Comparison of ENCODE assay signal across 9 cellular contexts in genomic region chr14:74940956-74941565, GRCh38. TPM values are rescaled to one million over a fixed set of nuclear protein-coding genes. Genes with fewer than 3 reads are reported as not detected.
DNase-seq lines count a peak whose midpoint lies in the region; ATAC-seq, FAIRE-seq and TF ChIP-seq lines count a peak whose summit lies in the region.
"Had no signal": no experiment of that assay in that cellular context is flagged by ENCODE, and none has a peak within 500 bp of the region (broad histone marks: within the 10 kb centered on the region; RNA-seq: fewer than 3 reads in every experiment).

No MANE protein-coding gene starts in this region.

- peaks cover 36 to 40% (median 38%) of the 10 kb centered on the region in 3 donors for H3K4me1 Mint-ChIP-seq in IgD-negative memory B cell
- peaks cover 27% of the 10 kb centered on the region for H3K4me1 Mint-ChIP-seq in activated T-helper 17 cell treated with anti-CD3 and anti-CD28 coated beads, Interleukin-2, amount 50 U/mL, for 72 hours

- no peaks in the 10 kb centered on the region for H3K27me3 Mint-ChIP-seq in IgD-negative memory B cell
- H3K27me3 Mint-ChIP-seq in activated T-helper 17 cell treated with anti-CD3 and anti-CD28 coated beads, Interleukin-2, amount 50 U/mL, for 72 hours = no peaks in the 10 kb centered on the region

- POLR2A ChIA-PET in HepG2 (lab: Yijun Ruan, JAX) = interaction anchor here (0.6 to 1.4 kb wide), 2 partner anchors 10 to 62 kb away, joined by 4 to 5 read pairs; no protein-coding TSS in a partner anchor

- no peak for FAIRE-seq in HepG2 (lab: Jason Lieb, UNC)

- no peaks in the 10 kb centered on the region; the same call in 1 of the 2 replicates for H4K20me1 ChIP-seq in HepG2 (ENCODE audit: insufficient read depth, low read length)

- WGBS in HepG2 (ENCODE audit: low lambda C conversion rate) = 96% methylated on average over 14 of the region's 18 CpGs
- WGBS in stomach, 5 donors = 81 to 88% (median 84%) methylated on average over 18 of the region's 18 CpGs

- no peaks in the 10 kb centered on the region for H3K36me3 Mint-ChIP-seq in IgD-negative memory B cell
- H3K36me3 Mint-ChIP-seq in activated T-helper 17 cell treated with anti-CD3 and anti-CD28 coated beads, Interleukin-2, amount 50 U/mL, for 72 hours (ENCODE audit: low read depth) = no peaks in the 10 kb centered on the region

- H3K4me1 ChIP-seq in HepG2 (ENCODE audit: insufficient read depth, low read length) (peaks cover 23% of the 10 kb centered on the region), stomach (peaks cover 27 to 46% (median 42%) of the 10 kb centered on the region in 4 donors)

- H3K27me3 ChIP-seq in HepG2 (ENCODE audit: control insufficient read depth in 1 of 2, insufficient read depth in 2 of 2, low read length in 2 of 2) (no peaks in the 10 kb centered on the region), stomach (no peaks in the 10 kb centered on the region)

- H3K4me3 Mint-ChIP-seq in IgD-negative memory B cell = peak overlapping the region in 3 of 4 donors; percentile 38 to 93 (median 92)
- peak overlapping the region; percentile 96 for H3K4me3 Mint-ChIP-seq in activated T-helper 17 cell treated with anti-CD3 and anti-CD28 coated beads, Interleukin-2, amount 50 U/mL, for 72 hours

- H3K4me2 ChIP-seq in HepG2 (ENCODE audit: low read depth, low read length) = no peak overlapping the region

- H3K4me3 ChIP-seq in HepG2 (replicated peaks in 1 of 3; ENCODE audit: insufficient read depth in 1 of 3, low read depth in 2 of 3, low read length in 3 of 3) (no peak overlapping the region), stomach (peak overlapping the region in 1 of 4 donors; percentile 5)

- H3K27ac Mint-ChIP-seq in IgD-negative memory B cell = peak overlapping the region; percentile 72 to 96 (median 87)
- peak overlapping the region; percentile 99 for H3K27ac Mint-ChIP-seq in activated T-helper 17 cell treated with anti-CD3 and anti-CD28 coated beads, Interleukin-2, amount 50 U/mL, for 72 hours

- no peak overlapping the region for H3K9ac ChIP-seq in HepG2 (ENCODE audit: insufficient read depth, low read depth, low read length)

- no peaks in the 10 kb centered on the region for H3K9me3 Mint-ChIP-seq in IgD-negative memory B cell
- peaks cover 7% of the 10 kb centered on the region for H3K9me3 Mint-ChIP-seq in activated T-helper 17 cell treated with anti-CD3 and anti-CD28 coated beads, Interleukin-2, amount 50 U/mL, for 72 hours

- ATAC-seq in activated T-helper 17 cell treated with anti-CD3 and anti-CD28 coated beads, Interleukin-2, amount 50 U/mL, for 72 hours (replicated peaks) = peak; percentile 3
- no peak for ATAC-seq in HepG2
- ATAC-seq in GM18519 (IDR thresholded peaks at IDR 0.05; ENCODE audit: low FRiP score, unreplicated experiment) = no peak
- ATAC-seq in HG03025 (IDR thresholded peaks at IDR 0.05; ENCODE audit: low FRiP score, unreplicated experiment) = no peak
- no peak for ATAC-seq in GM18858 (IDR thresholded peaks at IDR 0.05; ENCODE audit: unreplicated experiment)

- in situ Hi-C loops in HepG2 (cut with HindIII; ENCODE audit: extremely low pct_ligation_motif_present, low pct_unique_long_range_greater_than_20kb) = no loop called here

- no peak for DNase-seq in HepG2 (ENCODE audit: low spot score)
- DNase-seq in stomach = no peak
- DNase-seq: mesendoderm, NCI-H1694 had no signal

- no peak for TF ChIP-seq CTCF in HepG2 (CRISPR knock-in tag; IDR thresholded peaks at IDR 0.05)
- no peak for TF ChIP-seq CTCF in stomach (IDR thresholded peaks at IDR 0.05)

- TF ChIP-seq POLR2A in HepG2 (IDR thresholded peaks at IDR 0.05; ENCODE audit: insufficient read depth in 1 of 2, low read depth in 2 of 2, low read length in 2 of 2) (no peak), stomach (IDR thresholded peaks at IDR 0.05) (no peak)

- H3K79me2 ChIP-seq in HepG2 (ENCODE audit: insufficient read depth, low read length) = no peaks in the 10 kb centered on the region

- intact Hi-C loops in HepG2 (cut with micrococcal nuclease; ENCODE audit: unreplicated experiment) (no loop called here), stomach (cut with DNase I; ENCODE audit: low total_unique reads) (no loop called here)

- no peak for TF ChIP-seq RAD21 in HepG2 (CRISPR knock-in tag; IDR thresholded peaks at IDR 0.05)

- CTCF ChIA-PET in HepG2 (lab: Yijun Ruan, JAX; ENCODE audit: low intra/inter-chr PET ratio, low total read pairs) = no interaction called here

- TF ChIP-seq EP300 in HepG2 (IDR thresholded peaks at IDR 0.05; ENCODE audit: low read depth in 2 of 2, low read length in 2 of 2) (no peak), HepG2 (CRISPR knock-in tag; IDR thresholded peaks at IDR 0.05; ENCODE audit: borderline replicate concordance) (no peak), stomach (IDR thresholded peaks at IDR 0.05) (no peak)

- H3K9me3 ChIP-seq in HepG2 (ENCODE audit: low read length) (no peaks in the 10 kb centered on the region), stomach (no peaks in the 10 kb centered on the region)

- H2AFZ ChIP-seq in HepG2 (ENCODE audit: low read length) = no peak overlapping the region

- H3K36me3 ChIP-seq in HepG2 (replicated peaks in 1 of 2; ENCODE audit: control insufficient read depth in 1 of 2, insufficient read depth in 2 of 2, low read length in 2 of 2) = peaks cover 8 to 25% of the 10 kb centered on the region in 2 experiments; a peak in 4 of 5 replicates
- no peaks in the 10 kb centered on the region for H3K36me3 ChIP-seq in stomach

- no TSS peak for BruUV-seq in HepG2 (replicated peaks; lab: Mats Ljungman, UMichigan)

- H3K27ac ChIP-seq in HepG2 (ENCODE audit: extremely low read length, insufficient read depth, low read length) (no peak overlapping the region), stomach (peak overlapping the region; percentile 55 to 86 (median 83))

RNA-seq across cellular contexts. Expression of gene PGF, which starts 14.3 kb away (rescaled TPM):
- polyA plus RNA-seq in IgD-negative memory B cell = not detected
- total RNA-seq in activated T-helper 17 cell treated with anti-CD3 and anti-CD28 coated beads, Interleukin-2, amount 50 U/mL, for 72 hours = under 1 TPM; 0.40 to 0.48 TPM
- 20.3 and 27.5 TPM in 2 replicates for total RNA-seq in HepG2 (2016; rRNA removed; fragmentation: Illumina TruSeq; extraction: Trizol)
- total RNA-seq in HepG2 (2016; cell fraction: cytosol; rRNA removed; fragmentation: Illumina TruSeq; extraction: Trizol; ENCODE audit: low read depth) = 13.0 and 16.2 TPM in 2 replicates
- 17.4 and 28.0 TPM in 2 replicates for total RNA-seq in HepG2 (2016; cell fraction: insoluble cytoplasmic fraction; rRNA removed; fragmentation: Illumina TruSeq; extraction: Trizol)
- 29.3 and 35.9 TPM in 2 replicates for total RNA-seq in HepG2 (2016; cell fraction: membrane; rRNA removed; fragmentation: Illumina TruSeq; extraction: Trizol)
- 17.6 and 20.1 TPM in 2 replicates for total RNA-seq in HepG2 (2016; cell fraction: nucleus; rRNA removed; fragmentation: Illumina TruSeq; extraction: Trizol)
- polyA plus RNA-seq in HepG2 (2011; rRNA removed) = 10.7 and 15.9 TPM in 2 replicates
- polyA plus RNA-seq in HepG2 (2011; cell fraction: cytosol; rRNA removed) = 10.4 and 12.8 TPM in 2 replicates
- polyA plus RNA-seq in HepG2 (2011; cell fraction: nucleus; rRNA removed) = 16.7 and 17.3 TPM in 2 replicates
- polyA plus RNA-seq in HepG2 (2012) = 12.1 and 22.6 TPM in 2 replicates
- 11.5 and 14.9 TPM in 2 replicates for polyA plus RNA-seq in HepG2 (2016; cell fraction: cytosol; fragmentation: Illumina TruSeq; extraction: Trizol; ENCODE audit: low read depth)
- polyA plus RNA-seq in HepG2 (2016; cell fraction: insoluble cytoplasmic fraction; fragmentation: Illumina TruSeq; extraction: Trizol; ENCODE audit: low read depth) = 21.6 and 21.8 TPM in 2 replicates
- 24.0 and 29.9 TPM in 2 replicates for polyA plus RNA-seq in HepG2 (2016; cell fraction: membrane; fragmentation: Illumina TruSeq; extraction: Trizol; ENCODE audit: low read depth)
- polyA plus RNA-seq in HepG2 (2016; cell fraction: nucleus; fragmentation: Illumina TruSeq; extraction: Trizol; ENCODE audit: insufficient read depth, low read depth) = 31.6 and 33.1 TPM in 2 replicates
- 0.12 and 15.6 TPM in 2 replicates for polyA minus RNA-seq in HepG2 (2011; rRNA and poly(A)+ RNA removed; ENCODE audit: low replicate concordance)
- 9.2 and 10.9 TPM in 2 replicates for polyA minus RNA-seq in HepG2 (2011; cell fraction: cytosol; rRNA and poly(A)+ RNA removed)
- polyA minus RNA-seq in HepG2 (2011; cell fraction: nucleus; rRNA and poly(A)+ RNA removed) = 12.9 and 21.1 TPM in 2 replicates
- total RNA-seq in stomach = 10 to 100 TPM in 1 of 5 donors, 1 to 10 TPM in 3, not detected in 1; 1.8 to 13.3 (median 8.1) TPM
- 1 to 10 TPM; 3.7 to 7.2 (median 4.8) TPM for polyA plus RNA-seq in stomach

RNA-seq across cellular contexts. Expression of gene RPS6KL1, which starts 18.0 kb away (rescaled TPM):
- polyA plus RNA-seq in IgD-negative memory B cell = 1.4 TPM
- total RNA-seq in activated T-helper 17 cell treated with anti-CD3 and anti-CD28 coated beads, Interleukin-2, amount 50 U/mL, for 72 hours = 1 to 10 TPM in 1 of 2 donors, under 1 TPM in 1; 0.79 to 3.2 TPM
- 8.1 and 11.5 TPM in 2 replicates for total RNA-seq in HepG2 (2016; rRNA removed; fragmentation: Illumina TruSeq; extraction: Trizol)
- 2.4 and 2.7 TPM in 2 replicates for total RNA-seq in HepG2 (2016; cell fraction: cytosol; rRNA removed; fragmentation: Illumina TruSeq; extraction: Trizol; ENCODE audit: low read depth)
- total RNA-seq in HepG2 (2016; cell fraction: insoluble cytoplasmic fraction; rRNA removed; fragmentation: Illumina TruSeq; extraction: Trizol) = 5.4 and 11.9 TPM in 2 replicates
- total RNA-seq in HepG2 (2016; cell fraction: membrane; rRNA removed; fragmentation: Illumina TruSeq; extraction: Trizol) = 6.9 and 7.9 TPM in 2 replicates
- 12.4 and 16.2 TPM in 2 replicates for total RNA-seq in HepG2 (2016; cell fraction: nucleus; rRNA removed; fragmentation: Illumina TruSeq; extraction: Trizol)
- polyA plus RNA-seq in HepG2 (2011; rRNA removed) = 6.5 and 10.3 TPM in 2 replicates
- 3.2 and 3.9 TPM in 2 replicates for polyA plus RNA-seq in HepG2 (2011; cell fraction: cytosol; rRNA removed)
- polyA plus RNA-seq in HepG2 (2011; cell fraction: nucleus; rRNA removed) = 23.6 and 25.1 TPM in 2 replicates
- polyA plus RNA-seq in HepG2 (2012) = 4.9 and 11.7 TPM in 2 replicates
- polyA plus RNA-seq in HepG2 (2016; cell fraction: cytosol; fragmentation: Illumina TruSeq; extraction: Trizol; ENCODE audit: low read depth) = 1.2 and 1.7 TPM in 2 replicates
- polyA plus RNA-seq in HepG2 (2016; cell fraction: insoluble cytoplasmic fraction; fragmentation: Illumina TruSeq; extraction: Trizol; ENCODE audit: low read depth) = 3.7 and 6.7 TPM in 2 replicates
- 2.9 and 4.2 TPM in 2 replicates for polyA plus RNA-seq in HepG2 (2016; cell fraction: membrane; fragmentation: Illumina TruSeq; extraction: Trizol; ENCODE audit: low read depth)
- polyA plus RNA-seq in HepG2 (2016; cell fraction: nucleus; fragmentation: Illumina TruSeq; extraction: Trizol; ENCODE audit: insufficient read depth, low read depth) = 20.2 and 23.1 TPM in 2 replicates
- polyA minus RNA-seq in HepG2 (2011; rRNA and poly(A)+ RNA removed; ENCODE audit: low replicate concordance) = 8.7 and 18.6 TPM in 2 replicates
- polyA minus RNA-seq in HepG2 (2011; cell fraction: cytosol; rRNA and poly(A)+ RNA removed) = 2.4 and 3.3 TPM in 2 replicates
- 12.1 and 17.3 TPM in 2 replicates for polyA minus RNA-seq in HepG2 (2011; cell fraction: nucleus; rRNA and poly(A)+ RNA removed)
- 1 to 10 TPM in 2 of 5 donors, not detected in 3; 1.3 to 2.0 TPM for total RNA-seq in stomach
- polyA plus RNA-seq in stomach = 1 to 10 TPM in 2 of 3 donors, under 1 TPM in 1; 0.92 to 2.5 (median 2.0) TPM

RNA-seq across cellular contexts. Expression of gene DLST, which starts 59.3 kb away (rescaled TPM):
- polyA plus RNA-seq in IgD-negative memory B cell = 10.3 TPM
- total RNA-seq in activated T-helper 17 cell treated with anti-CD3 and anti-CD28 coated beads, Interleukin-2, amount 50 U/mL, for 72 hours = 100 to 1,000 TPM; 102 to 132 TPM
- total RNA-seq in HepG2 (2016; rRNA removed; fragmentation: Illumina TruSeq; extraction: Trizol) = 56.5 and 69.9 TPM in 2 replicates
- 17.0 and 17.6 TPM in 2 replicates for total RNA-seq in HepG2 (2016; cell fraction: cytosol; rRNA removed; fragmentation: Illumina TruSeq; extraction: Trizol; ENCODE audit: low read depth)
- total RNA-seq in HepG2 (2016; cell fraction: insoluble cytoplasmic fraction; rRNA removed; fragmentation: Illumina TruSeq; extraction: Trizol) = 53.1 and 69.5 TPM in 2 replicates
- total RNA-seq in HepG2 (2016; cell fraction: membrane; rRNA removed; fragmentation: Illumina TruSeq; extraction: Trizol) = 32.7 and 34.6 TPM in 2 replicates
- total RNA-seq in HepG2 (2016; cell fraction: nucleus; rRNA removed; fragmentation: Illumina TruSeq; extraction: Trizol) = 51.4 and 61.7 TPM in 2 replicates
- polyA plus RNA-seq in HepG2 (2011; rRNA removed) = 94.3 and 102 TPM in 2 replicates
- polyA plus RNA-seq in HepG2 (2011; cell fraction: cytosol; rRNA removed) = 93.1 and 108 TPM in 2 replicates
- 122 and 123 TPM in 2 replicates for polyA plus RNA-seq in HepG2 (2011; cell fraction: nucleus; rRNA removed)
- 73.8 and 77.6 TPM in 2 replicates for polyA plus RNA-seq in HepG2 (2012)
- polyA plus RNA-seq in HepG2 (2016; cell fraction: cytosol; fragmentation: Illumina TruSeq; extraction: Trizol; ENCODE audit: low read depth) = 10.6 and 12.2 TPM in 2 replicates
- 80.8 and 82.0 TPM in 2 replicates for polyA plus RNA-seq in HepG2 (2016; cell fraction: insoluble cytoplasmic fraction; fragmentation: Illumina TruSeq; extraction: Trizol; ENCODE audit: low read depth)
- 19.6 and 22.7 TPM in 2 replicates for polyA plus RNA-seq in HepG2 (2016; cell fraction: membrane; fragmentation: Illumina TruSeq; extraction: Trizol; ENCODE audit: low read depth)
- 113 and 120 TPM in 2 replicates for polyA plus RNA-seq in HepG2 (2016; cell fraction: nucleus; fragmentation: Illumina TruSeq; extraction: Trizol; ENCODE audit: insufficient read depth, low read depth)
- polyA minus RNA-seq in HepG2 (2011; rRNA and poly(A)+ RNA removed; ENCODE audit: low replicate concordance) = 129 and 131 TPM in 2 replicates
- 45.5 and 49.7 TPM in 2 replicates for polyA minus RNA-seq in HepG2 (2011; cell fraction: cytosol; rRNA and poly(A)+ RNA removed)
- polyA minus RNA-seq in HepG2 (2011; cell fraction: nucleus; rRNA and poly(A)+ RNA removed) = 71.3 and 89.1 TPM in 2 replicates
- 100 to 1,000 TPM in 2 of 5 donors, 10 to 100 TPM in 3; 25.1 to 125 (median 88.5) TPM for total RNA-seq in stomach
- polyA plus RNA-seq in stomach = 10 to 100 TPM; 42.0 to 64.8 (median 45.9) TPM
